In the genomic region with DNA sequence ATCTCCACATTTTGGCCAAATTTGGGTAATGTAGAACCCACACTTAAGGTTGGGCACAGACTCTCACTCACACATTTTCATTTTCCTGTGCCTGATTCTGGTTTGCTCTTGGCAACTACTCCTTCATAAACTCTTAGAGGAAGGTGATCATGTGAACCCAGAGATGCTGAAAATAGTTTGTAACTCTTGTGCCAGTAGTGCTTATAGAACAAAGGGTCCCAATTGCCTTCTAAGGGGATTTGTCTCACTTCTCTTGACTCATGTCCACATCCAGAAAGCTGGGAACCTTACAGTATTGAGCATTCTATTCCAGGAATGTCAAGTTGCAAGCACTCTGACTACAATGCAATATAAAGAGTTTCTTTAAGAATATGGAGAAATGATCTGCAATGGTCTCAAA, we compare ENCODE assay signal across 14 cellular contexts.
DNase-seq lines count a peak whose midpoint lies in the region; ATAC-seq and TF ChIP-seq lines count a peak whose summit lies in the region.
"Had no signal": no experiment of that assay in that cellular context is flagged by ENCODE, and none has a peak within 500 bp of the region (broad histone marks: within the 10 kb centered on the region; RNA-seq: fewer than 3 reads in every experiment).

No MANE protein-coding gene starts in this region.

- no peaks in the 10 kb centered on the region for H3K36me3 Mint-ChIP-seq in CD14-positive monocyte
- H3K36me3 Mint-ChIP-seq: CD8-positive, alpha-beta T cell had no signal

- intact Hi-C loops in ascending aorta (cut with DNase I) (loop anchor here (2.0 kb wide), 2 partner anchors 30 to 36 kb away; no protein-coding TSS in a partner anchor), tibial artery (cut with DNase I; ENCODE audit: low total_unique reads) (no loop called here), CD14-positive monocyte (cut with micrococcal nuclease) (no loop called here)

- H3K4me3 ChIP-seq in ascending aorta (no peak overlapping the region), tibial artery (no peak overlapping the region)
- H3K4me3 ChIP-seq: BLaER1, HAP-1 had no signal

- no peak overlapping the region for H3K4me3 Mint-ChIP-seq in CD14-positive monocyte
- H3K4me3 Mint-ChIP-seq: CD8-positive, alpha-beta T cell had no signal

- H3K36me3 ChIP-seq in ascending aorta, result no peaks in the 10 kb centered on the region
- H3K36me3 ChIP-seq in tibial artery, result no peaks in the 10 kb centered on the region
- H3K36me3 ChIP-seq: BLaER1, HAP-1 had no signal

- H3K27me3 ChIP-seq in ascending aorta (no peaks in the 10 kb centered on the region), tibial artery (no peaks in the 10 kb centered on the region)
- H3K27me3 ChIP-seq: BLaER1 had no signal

- ATAC-seq in HG03460 (IDR thresholded peaks at IDR 0.05; ENCODE audit: unreplicated experiment), result no peak
- ATAC-seq: CD8-positive, alpha-beta T cell had no signal

- TF ChIP-seq CTCF in ascending aorta (IDR thresholded peaks at IDR 0.05) (no peak), tibial artery (IDR thresholded peaks at IDR 0.05) (no peak), CD14-positive monocyte (IDR thresholded peaks at IDR 0.05) (no peak)

- H3K27me3 Mint-ChIP-seq in CD14-positive monocyte (ENCODE audit: low read depth in 3 of 3), result peaks cover 0 to 3% (median 0%) of the 10 kb centered on the region in 3 donors

- H3K4me1 Mint-ChIP-seq in CD14-positive monocyte, result no peaks in the 10 kb centered on the region

- peaks cover 0 to 19% of the 10 kb centered on the region in 2 donors for H3K4me1 ChIP-seq in ascending aorta
- H3K4me1 ChIP-seq in tibial artery, result peaks cover 0 to 30% (median 5%) of the 10 kb centered on the region in 4 donors
- H3K4me1 ChIP-seq: BLaER1 had no signal

- peaks cover 0 to 3% (median 0%) of the 10 kb centered on the region in 7 donors for H3K9me3 Mint-ChIP-seq in CD14-positive monocyte
- H3K9me3 Mint-ChIP-seq: CD8-positive, alpha-beta T cell had no signal

- H3K9me3 ChIP-seq in ascending aorta, result no peaks in the 10 kb centered on the region
- H3K9me3 ChIP-seq in tibial artery, result no peaks in the 10 kb centered on the region
- H3K9me3 ChIP-seq: BLaER1, HAP-1 had no signal

- no peak overlapping the region for H3K27ac Mint-ChIP-seq in CD14-positive monocyte
- H3K27ac Mint-ChIP-seq: CD8-positive, alpha-beta T cell had no signal

- H3K27ac ChIP-seq in ascending aorta (peak overlapping the region; percentile 55 to 76), tibial artery (peak overlapping the region; percentile 55 to 57)
- H3K27ac ChIP-seq: 22Rv1, BLaER1, HL-60 had no signal

- peak; percentile 20 for DNase-seq in NCI-H446 treated with DMSO at 0.1 percent for 48 hours (lab: John Stamatoyannopoulos, UW)
- no peak for DNase-seq in NCI-H446 (lab: John Stamatoyannopoulos, UW)
- no peak for DNase-seq in ascending aorta (ENCODE audit: low spot score in 2 of 2)
- no peak for DNase-seq in tibial artery
- DNase-seq in NCI-H1694 (lab: John Stamatoyannopoulos, UW), result no peak
- DNase-seq in CD14-positive monocyte (ENCODE audit: low spot score), result no peak
- DNase-seq: Calu3; CD8-positive, alpha-beta T cell; DMS79 treated with DMSO at 0.1 percent for 48 hours had no signal
